ENCODE assay signal across 12 cellular contexts in the genomic region with DNA sequence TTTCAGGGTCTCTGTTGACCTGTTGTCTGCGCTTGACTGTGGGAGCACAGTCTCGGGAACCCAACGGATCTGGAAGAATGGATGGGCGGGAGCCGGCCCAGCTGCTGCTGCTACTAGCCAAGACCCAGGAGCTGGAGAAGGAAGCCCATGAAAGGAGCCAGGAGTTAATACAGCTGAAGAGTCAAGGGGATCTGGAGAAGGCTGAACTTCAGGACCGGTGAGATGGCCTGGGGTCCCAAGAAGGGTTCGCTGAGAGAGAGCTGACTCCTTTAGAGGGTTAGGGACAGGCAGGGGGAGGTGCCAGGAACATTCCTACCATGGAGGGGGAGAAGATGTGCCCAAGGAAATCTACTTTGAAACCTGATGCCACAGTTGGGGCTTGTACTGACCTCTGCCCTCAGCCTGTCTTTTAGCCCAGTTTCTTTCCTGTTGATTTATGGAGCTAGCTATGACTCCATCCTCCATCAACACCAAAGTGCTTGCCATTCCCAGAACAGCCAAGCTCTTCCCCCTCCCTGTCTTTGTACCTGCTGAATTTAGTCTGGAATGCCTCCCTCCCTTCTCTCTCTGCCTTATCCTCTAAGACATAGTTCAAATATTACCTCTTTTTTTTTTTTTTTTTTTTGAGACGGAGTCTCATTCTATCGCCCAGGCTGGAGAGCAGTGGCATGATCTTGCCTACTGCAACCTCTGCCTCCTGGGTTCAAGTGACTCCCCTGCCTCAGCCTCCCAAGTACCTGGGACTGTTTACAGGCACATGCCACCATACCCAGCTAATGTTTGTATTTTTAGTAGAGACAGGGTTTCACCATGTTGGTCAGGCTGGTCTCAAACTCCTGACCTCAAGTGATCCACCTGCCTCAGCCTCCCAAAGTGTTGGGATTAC. TPM values are rescaled to one million over a fixed set of nuclear protein-coding genes. Genes with fewer than 3 reads are reported as not detected.
DNase-seq lines count a peak whose midpoint lies in the region; ATAC-seq and TF ChIP-seq lines count a peak whose summit lies in the region.
"Had no signal": no experiment of that assay in that cellular context is flagged by ENCODE, and none has a peak within 500 bp of the region (broad histone marks: within the 10 kb centered on the region; RNA-seq: fewer than 3 reads in every experiment).

No MANE protein-coding gene starts in this region.

- no peak for TF ChIP-seq POLR2A in prostate gland (IDR thresholded peaks at IDR 0.05)

- H3K27ac ChIP-seq in PC-9 (peak overlapping the region; percentile 72), prostate gland (peak overlapping the region; percentile 39 to 52), colonic mucosa (no peak overlapping the region)

- H3K36me3 ChIP-seq in PC-9 (ENCODE audit: low read depth) (peaks cover 12% of the 10 kb centered on the region), prostate gland (peaks cover 0 to 5% of the 10 kb centered on the region in 2 donors), colonic mucosa (no peaks in the 10 kb centered on the region)

- H2AFZ ChIP-seq in PC-9 = no peak overlapping the region

- H3K9ac ChIP-seq in colonic mucosa (ENCODE audit: low read depth in 2 of 2, low read length in 2 of 2) = no peak overlapping the region

- H3K9me2 ChIP-seq in PC-9 (ENCODE audit: insufficient read depth) = no peaks in the 10 kb centered on the region

- TF ChIP-seq CTCF in PC-9 (conservative IDR thresholded peaks at IDR 0.05) (no peak), fibroblast of villous mesenchyme (IDR thresholded peaks at IDR 0.05; ENCODE audit: insufficient read depth, low read depth, low read length) (no peak), prostate gland (IDR thresholded peaks at IDR 0.05) (no peak), colonic mucosa (IDR thresholded peaks at IDR 0.05) (no peak)

- BruUV-seq in PC-9 (replicated peaks; lab: Mats Ljungman, UMichigan) = no TSS peak

- H3K79me2 ChIP-seq in PC-9 (ENCODE audit: low read depth) = 0 out of 2 replicates have a peak, but pooled peaks cover 10% of the 10 kb centered on the region

- H3K9me3 ChIP-seq in PC-9 (ENCODE audit: insufficient read depth, low read depth) (no peaks in the 10 kb centered on the region), prostate gland (no peaks in the 10 kb centered on the region), colonic mucosa (no peaks in the 10 kb centered on the region)

- H3K4me2 ChIP-seq in PC-9 = peak overlapping the region; percentile 59

- H3K4me1 ChIP-seq in PC-9 (replicated peaks; ENCODE audit: insufficient read depth) = peaks cover 38% of the 10 kb centered on the region
- no peaks in the 10 kb centered on the region for H3K4me1 ChIP-seq in prostate gland (replicated peaks)
- H3K4me1 ChIP-seq in colonic mucosa = no peaks in the 10 kb centered on the region

- peak overlapping the region; percentile 4; the same call in 1 of the 2 replicates for H3K4me3 ChIP-seq in PC-9
- H3K4me3 ChIP-seq in fibroblast of villous mesenchyme (ENCODE audit: low read depth, low read length) = no peak overlapping the region
- no peak overlapping the region for H3K4me3 ChIP-seq in prostate gland
- no peak overlapping the region for H3K4me3 ChIP-seq in colonic mucosa

- POLR2A ChIA-PET in PC-9 (lab: Charles Lee; ENCODE audit: unreplicated experiment) = interaction anchor here (0.5 kb wide), 1 partner anchor 31 kb away, joined by 8 read pairs; no protein-coding TSS in a partner anchor

- WGBS in prostate gland = 38% methylated on average over 9 of the region's 9 CpGs

- no peaks in the 10 kb centered on the region for H4K20me1 ChIP-seq in PC-9 (ENCODE audit: insufficient read depth)

- no peak for ATAC-seq in GM18498 (IDR thresholded peaks at IDR 0.05; ENCODE audit: unreplicated experiment)
- no peak for ATAC-seq in GM18867 (IDR thresholded peaks at IDR 0.05; ENCODE audit: unreplicated experiment)
- ATAC-seq: Panc1 had no signal

- CTCF ChIA-PET in PC-9 (lab: Charles Lee) = interaction anchor here (0.5 to 1.0 kb wide), 5 partner anchors 11 to 174 kb away, joined by 3 to 8 read pairs (median 5); partner anchors contain the start of gene CEP250

- peak; percentile 86 for DNase-seq in ELF-1 (ENCODE audit: low read depth, low spot score)
- peak; percentile 54 to 79 for DNase-seq in PC-9
- peak; percentile 75 for DNase-seq in fibroblast of villous mesenchyme (ENCODE audit: low read depth)
- no peak for DNase-seq in prostate gland (ENCODE audit: low spot score)
- no peak for DNase-seq in activated CD8-positive, alpha-beta memory T cell treated with anti-CD3 and anti-CD28 coated beads for 24 hours
- DNase-seq in colonic mucosa = no peak
- DNase-seq: activated CD4-positive, alpha-beta memory T cell treated with anti-CD3 and anti-CD28 coated beads for 36 hours; MV-4-11; stimulated activated naive CD4-positive, alpha-beta T cell had no signal

- H3K27me3 ChIP-seq in PC-9 (ENCODE audit: insufficient read depth, low read depth) = no peaks in the 10 kb centered on the region
- no peaks in the 10 kb centered on the region for H3K27me3 ChIP-seq in prostate gland (replicated peaks; ENCODE audit: insufficient read depth)
- H3K27me3 ChIP-seq in colonic mucosa = no peaks in the 10 kb centered on the region

- peaks cover 24% of the 10 kb centered on the region for H3F3A ChIP-seq in PC-9 (ENCODE audit: insufficient read depth, low read depth)

- intact Hi-C loops in PC-9 (cut with micrococcal nuclease; ENCODE audit: unreplicated experiment) (loop anchor here (5.0 to 10.0 kb wide), 2 partner anchors 230 to 487 kb away; partner anchors contain the start of genes NFS1, ROMO1 and SCAND1), prostate gland (cut with DNase I) (loop anchor here (10.0 kb wide), 4 partner anchors 77 to 417 kb away; partner anchors contain the start of genes ERGIC3, NFS1, ROMO1 and SPAG4), colonic mucosa (cut with DNase I) (loop anchor here (10.0 kb wide), 1 partner anchor 237 kb away; no protein-coding TSS in a partner anchor)

RNA-seq across cellular contexts. Expression of gene CEP250, which starts 12.2 kb away (rescaled TPM):
- total RNA-seq in PC-9 (2021) (63.6 and 79.5 TPM in 2 replicates), fibroblast of villous mesenchyme (14.5 and 22.0 TPM in 2 replicates), prostate gland (10 to 100 TPM; 35.2 to 36.9 TPM), colonic mucosa (10 to 100 TPM; 30.7 to 41.5 TPM)

RNA-seq across cellular contexts. Expression of gene GDF5, which starts 29.6 kb away (rescaled TPM):
- total RNA-seq in PC-9 (2021) (0.33 TPM in 1 of 2 replicates, not detected in the other), fibroblast of villous mesenchyme (8.1 and 10.8 TPM in 2 replicates), prostate gland (under 1 TPM; 0.50 to 0.68 TPM), colonic mucosa (under 1 TPM in 1 of 2 donors, not detected in 1; 0.27 TPM)
- total RNA-seq: activated CD4-positive, alpha-beta memory T cell treated with anti-CD3 and anti-CD28 coated beads for 36 hours had no signal

RNA-seq across cellular contexts. Expression of gene UQCC1, which starts 55.8 kb away (rescaled TPM):
- 51.1 and 60.1 TPM in 2 replicates for total RNA-seq in PC-9 (2021)
- 23.5 and 33.2 TPM in 2 replicates for total RNA-seq in fibroblast of villous mesenchyme
- 10 to 100 TPM; 28.6 to 60.3 TPM for total RNA-seq in prostate gland
- 10 to 100 TPM; 50.4 to 85.6 TPM for total RNA-seq in colonic mucosa

Comparison
In these comparisons a context has a peak if more than half of its experiments do, and no peak if none do; other contexts are left out.
1. DNase-seq: peak in ELF-1 (single experiment), PC-9 (2 of 2) and fibroblast of villous mesenchyme (single experiment); none in prostate gland (single experiment), activated CD8-positive, alpha-beta memory T cell treated with anti-CD3 and anti-CD28 coated beads for 24 hours (single experiment) and colonic mucosa (single experiment).